ENCODE assay signal across 9 cellular contexts in the genomic region with DNA sequence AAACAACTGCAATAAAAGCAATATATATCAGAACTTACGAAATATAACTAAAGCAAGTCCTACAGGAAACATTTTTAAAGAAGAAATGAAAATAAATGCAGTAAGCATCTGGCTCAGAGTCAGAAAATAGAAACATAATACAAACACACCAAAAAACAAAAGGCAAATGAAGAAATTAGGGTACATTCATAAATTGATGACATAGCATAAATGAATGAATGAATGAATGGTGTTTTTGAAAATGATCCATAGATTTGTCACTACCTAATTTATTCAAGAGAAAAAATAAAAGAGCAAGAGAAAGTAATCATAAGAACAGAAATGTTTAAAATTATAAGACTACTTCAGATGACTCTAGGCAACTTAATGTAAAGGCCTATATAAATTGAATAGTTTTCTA.
"Had no signal": no experiment of that assay in that cellular context is flagged by ENCODE, and none has a peak within 500 bp of the region (broad histone marks: within the 10 kb centered on the region; RNA-seq: fewer than 3 reads in every experiment).

No MANE protein-coding gene starts in this region.

- H3K36me3 ChIP-seq: HAP-1 had no signal

- H2AFZ ChIP-seq: GM23338 had no signal

- DNase-seq: H7, HFFc6, Karpas-422, KBM-7 had no signal

- H3K4me2 ChIP-seq: GM23338, KMS-11 had no signal

- H3K27ac ChIP-seq: KMS-11 had no signal

- FAIRE-seq: HTR-8/SVneo had no signal

- ATAC-seq: GM23338, HCT116 had no signal

- H3K9me3 ChIP-seq: HAP-1 had no signal

- H3K9ac ChIP-seq: KMS-11 had no signal

- H3K4me3 ChIP-seq: GM23338, HAP-1 had no signal

- H3K4me1 ChIP-seq: HAP-1 had no signal
